Comparison of ENCODE assay signal across 8 cellular contexts in genomic region chr6:32190946-32191677, GRCh38. TPM values are rescaled to one million over a fixed set of nuclear protein-coding genes. Genes with fewer than 3 reads are reported as not detected.
DNase-seq lines count a peak whose midpoint lies in the region; ATAC-seq, FAIRE-seq and TF ChIP-seq lines count a peak whose summit lies in the region.

No MANE protein-coding gene starts in this region.

- no peak overlapping the region for H3K9ac ChIP-seq in GM23248

- no peak overlapping the region for H3K4me2 ChIP-seq in GM23248 (ENCODE audit: unreplicated experiment)

- H3K27me3 Mint-ChIP-seq in activated CD4-positive, alpha-beta memory T cell treated with anti-CD3 and anti-CD28 coated beads for 36 hours, result no peaks in the 10 kb centered on the region

- H2AFZ ChIP-seq in GM23248, result no peak overlapping the region

- no peaks in the 10 kb centered on the region for H3K9me2 ChIP-seq in GM23248 (ENCODE audit: insufficient read depth)

- DNase-seq in GM23248 (no peak), right atrium auricular region (ENCODE audit: low spot score) (no peak), small intestine (peak; percentile 35), GM10266 (ENCODE audit: extremely low spot score) (no peak), SJCRH30 (no peak), HAP-1 (ENCODE audit: low spot score in 2 of 2) (no peak)
- DNase-seq in activated CD4-positive, alpha-beta memory T cell treated with anti-CD3 and anti-CD28 coated beads for 36 hours, result no peak

- peaks cover 32% of the 10 kb centered on the region for H3F3A ChIP-seq in GM23248 (ENCODE audit: insufficient read depth)

- ATAC-seq in HG02571 (IDR thresholded peaks at IDR 0.05; ENCODE audit: unreplicated experiment), result no peak

- H3K36me3 ChIP-seq in GM23248 (ENCODE audit: low read depth), result peaks cover 5% of the 10 kb centered on the region; the same call in 1 of the 2 replicates
- peaks cover 18% of the 10 kb centered on the region for H3K36me3 ChIP-seq in right atrium auricular region
- peaks cover 0 to 4% of the 10 kb centered on the region in 2 donors for H3K36me3 ChIP-seq in small intestine (ENCODE audit: control insufficient read depth in 2 of 2, insufficient read depth in 2 of 2, low read length in 2 of 2)
- H3K36me3 ChIP-seq in SJCRH30, result peaks cover 4% of the 10 kb centered on the region; the same call in 1 of the 2 replicates
- H3K36me3 ChIP-seq in HAP-1 (replicated peaks), result peaks cover 25% of the 10 kb centered on the region

- H4K20me1 ChIP-seq in GM23248 (ENCODE audit: insufficient read depth), result no peaks in the 10 kb centered on the region

- WGBS in GM23248 (ENCODE audit: low coverage in 1 of 2, low lambda C conversion rate in 2 of 2, missing lambda C conversion rate in 2 of 2), 2 experiments, result 77 to 80% methylated on average over 8 of the region's 8 CpGs
- 49 to 59% (median 49%) methylated on average over 8 of the region's 8 CpGs for WGBS in small intestine, 3 donors

- H3K27me3 ChIP-seq in GM23248 (replicated peaks; ENCODE audit: insufficient read depth), result no peaks in the 10 kb centered on the region
- no peaks in the 10 kb centered on the region for H3K27me3 ChIP-seq in right atrium auricular region
- H3K27me3 ChIP-seq in small intestine (ENCODE audit: control insufficient read depth in 2 of 2, insufficient read depth in 2 of 2, low read length in 2 of 2), result no peaks in the 10 kb centered on the region
- H3K27me3 ChIP-seq in SJCRH30, result no peaks in the 10 kb centered on the region
- H3K27me3 ChIP-seq in HAP-1 (ENCODE audit: low read depth), result no peaks in the 10 kb centered on the region

- CTCF ChIA-PET in activated CD4-positive, alpha-beta memory T cell treated with anti-CD3 and anti-CD28 coated beads for 36 hours (lab: Charles Lee), result interaction anchor here (0.8 to 2.0 kb wide), 3 partner anchors 12 to 647 kb away, joined by 3 to 6 read pairs (median 6); partner anchors contain the start of genes ATF6B and TAP2

- POLR2A ChIA-PET in activated CD4-positive, alpha-beta memory T cell treated with anti-CD3 and anti-CD28 coated beads for 36 hours (lab: Charles Lee), result interaction anchor here (8.5 kb wide), 1 partner anchor 13 kb away, joined by 57 read pairs; the partner anchor contains the start of genes AGPAT1 and RNF5

- in situ Hi-C loops in GM23248 (cut with MboI), result no loop called here
- in situ Hi-C loops in HAP-1 (cut with MboI; ENCODE audit: low sequenced_read_pairs), result no loop called here

- no peak for TF ChIP-seq CTCF in right atrium auricular region (IDR thresholded peaks at IDR 0.05)
- TF ChIP-seq CTCF in GM10266 (IDR thresholded peaks at IDR 0.05; ENCODE audit: control insufficient read depth, insufficient read depth, low read depth, missing control alignments), result no peak

- intact Hi-C loops in activated CD4-positive, alpha-beta memory T cell treated with anti-CD3 and anti-CD28 coated beads for 36 hours (cut with micrococcal nuclease), result loop anchor here (1.0 to 10.0 kb wide), 5 partner anchors 13 to 1224 kb away; partner anchors contain the start of genes CUTA, HSPA1B, LTA and PHF1

- H3K9me3 ChIP-seq in GM23248 (ENCODE audit: low read depth) (no peaks in the 10 kb centered on the region), right atrium auricular region (no peaks in the 10 kb centered on the region), small intestine (ENCODE audit: control insufficient read depth, low read depth) (no peaks in the 10 kb centered on the region), SJCRH30 (replicated peaks) (no peaks in the 10 kb centered on the region), HAP-1 (no peaks in the 10 kb centered on the region)

- peak overlapping the region; percentile 92 for H3K4me3 Mint-ChIP-seq in activated CD4-positive, alpha-beta memory T cell treated with anti-CD3 and anti-CD28 coated beads for 36 hours

- peaks cover 48% of the 10 kb centered on the region for H3K4me1 Mint-ChIP-seq in activated CD4-positive, alpha-beta memory T cell treated with anti-CD3 and anti-CD28 coated beads for 36 hours (ENCODE audit: low read depth)

- H3K27ac ChIP-seq in GM23248 (peak overlapping the region; percentile 77; the same call in 1 of the 2 replicates), right atrium auricular region (peak overlapping the region; percentile 92 to 99), small intestine (ENCODE audit: low read depth in 1 of 2, low read length in 1 of 2) (peak overlapping the region; percentile 76 to 94), SJCRH30 (no peak overlapping the region)

- H3K4me3 ChIP-seq in GM23248, result no peak overlapping the region
- H3K4me3 ChIP-seq in right atrium auricular region, result peak overlapping the region; percentile 88 to 91
- peak overlapping the region; percentile 76 to 83 for H3K4me3 ChIP-seq in small intestine (ENCODE audit: low read depth in 1 of 2, low read length in 2 of 2)
- no peak overlapping the region for H3K4me3 ChIP-seq in SJCRH30
- H3K4me3 ChIP-seq in HAP-1, result no peak overlapping the region

- H3K36me3 Mint-ChIP-seq in activated CD4-positive, alpha-beta memory T cell treated with anti-CD3 and anti-CD28 coated beads for 36 hours, result peaks cover 41% of the 10 kb centered on the region

- H3K27ac Mint-ChIP-seq in activated CD4-positive, alpha-beta memory T cell treated with anti-CD3 and anti-CD28 coated beads for 36 hours, result peak overlapping the region; percentile 98

- FAIRE-seq in small intestine (lab: Jason Lieb, UNC), result no peak

- peaks cover 23% of the 10 kb centered on the region for H3K4me1 ChIP-seq in GM23248 (ENCODE audit: insufficient read depth)
- H3K4me1 ChIP-seq in right atrium auricular region, result peaks cover 4 to 80% of the 10 kb centered on the region in 2 donors
- peaks cover 10 to 12% of the 10 kb centered on the region in 2 donors for H3K4me1 ChIP-seq in small intestine (ENCODE audit: control insufficient read depth in 2 of 2, insufficient read depth in 1 of 2, low read depth in 1 of 2, low read length in 1 of 2)
- H3K4me1 ChIP-seq in SJCRH30, result peaks cover 10% of the 10 kb centered on the region
- H3K4me1 ChIP-seq in HAP-1, result peaks cover 10% of the 10 kb centered on the region; the same call in 1 of the 2 replicates

- H3K9me3 Mint-ChIP-seq in activated CD4-positive, alpha-beta memory T cell treated with anti-CD3 and anti-CD28 coated beads for 36 hours, result no peaks in the 10 kb centered on the region

- H3K79me2 ChIP-seq in GM23248 (ENCODE audit: insufficient read depth), result peaks cover 42% of the 10 kb centered on the region

RNA-seq across cellular contexts. Expression of gene PBX2, which starts 1.1 kb away (rescaled TPM):
- total RNA-seq in GM23248 (2014; rRNA removed; shearing (Covaris generic)), result 25.4 and 27.6 TPM in 2 replicates
- polyA plus RNA-seq in GM23248 (2016; fragmentation: Nextera tagmentation; extraction: Ambion mirVana) (2.6 and 3.1 TPM in 2 replicates), small intestine (10 to 100 TPM; 17.6 to 39.5 (median 20.4) TPM)
- 10 to 100 TPM; 63.4 to 65.9 TPM for total RNA-seq in activated CD4-positive, alpha-beta memory T cell treated with anti-CD3 and anti-CD28 coated beads for 36 hours
- 10 to 100 TPM; 26.0 to 32.5 TPM for total RNA-seq in right atrium auricular region
- 39.4 and 41.7 TPM in 2 replicates for total RNA-seq in SJCRH30 (2014; rRNA removed; shearing (Covaris generic))

RNA-seq across cellular contexts. Expression of gene GPSM3, which starts 1.3 kb away (rescaled TPM):
- 5.4 and 7.7 TPM in 2 replicates for total RNA-seq in GM23248 (2014; rRNA removed; shearing (Covaris generic))
- polyA plus RNA-seq in GM23248 (2016; fragmentation: Nextera tagmentation; extraction: Ambion mirVana), result 6.8 and 7.3 TPM in 2 replicates
- total RNA-seq in activated CD4-positive, alpha-beta memory T cell treated with anti-CD3 and anti-CD28 coated beads for 36 hours, result 100 to 1,000 TPM; 117 to 118 TPM
- total RNA-seq in right atrium auricular region, result 1 to 10 TPM; 3.6 to 9.0 TPM
- polyA plus RNA-seq in small intestine, result 10 to 100 TPM in 2 of 3 donors, 1 to 10 TPM in 1; 6.0 to 31.3 (median 13.9) TPM
- 2.8 and 3.6 TPM in 2 replicates for total RNA-seq in SJCRH30 (2014; rRNA removed; shearing (Covaris generic))

RNA-seq across cellular contexts. Expression of gene AGER, which starts 7.1 kb away (rescaled TPM):
- 0.22 TPM in 1 of 2 replicates, not detected in the other for total RNA-seq in GM23248 (2014; rRNA removed; shearing (Covaris generic))
- polyA plus RNA-seq in GM23248 (2016; fragmentation: Nextera tagmentation; extraction: Ambion mirVana), result 1.2 and 1.4 TPM in 2 replicates
- 10 to 100 TPM; 16.5 to 23.5 TPM for total RNA-seq in activated CD4-positive, alpha-beta memory T cell treated with anti-CD3 and anti-CD28 coated beads for 36 hours
- 1 to 10 TPM in 1 of 2 donors, under 1 TPM in 1; 0.94 to 1.4 TPM for total RNA-seq in right atrium auricular region
- polyA plus RNA-seq in small intestine, result 10 to 100 TPM in 1 of 3 donors, 1 to 10 TPM in 2; 3.0 to 12.1 (median 6.4) TPM
- 0.71 and 1.4 TPM in 2 replicates for total RNA-seq in SJCRH30 (2014; rRNA removed; shearing (Covaris generic))

RNA-seq across cellular contexts. Expression of gene RNF5, which starts 12.9 kb away (rescaled TPM):
- total RNA-seq in GM23248 (2014; rRNA removed; shearing (Covaris generic)), result 48.1 and 48.2 TPM in 2 replicates
- polyA plus RNA-seq in GM23248 (2016; fragmentation: Nextera tagmentation; extraction: Ambion mirVana) (58.8 and 63.2 TPM in 2 replicates), small intestine (100 to 1,000 TPM; 114 to 232 (median 209) TPM)
- total RNA-seq in activated CD4-positive, alpha-beta memory T cell treated with anti-CD3 and anti-CD28 coated beads for 36 hours, result 10 to 100 TPM; 60.8 to 63.8 TPM
- 100 to 1,000 TPM; 104 to 106 TPM for total RNA-seq in right atrium auricular region
- total RNA-seq in SJCRH30 (2014; rRNA removed; shearing (Covaris generic)), result 60.0 and 63.7 TPM in 2 replicates

RNA-seq across cellular contexts. Expression of gene AGPAT1, which starts 15.2 kb away (rescaled TPM):
- total RNA-seq in GM23248 (2014; rRNA removed; shearing (Covaris generic)), result 57.2 and 71.2 TPM in 2 replicates
- polyA plus RNA-seq in GM23248 (2016; fragmentation: Nextera tagmentation; extraction: Ambion mirVana), result 36.9 and 39.7 TPM in 2 replicates
- total RNA-seq in activated CD4-positive, alpha-beta memory T cell treated with anti-CD3 and anti-CD28 coated beads for 36 hours, result 10 to 100 TPM; 34.0 to 34.8 TPM
- 10 to 100 TPM; 59.6 to 77.1 TPM for total RNA-seq in right atrium auricular region
- 10 to 100 TPM; 41.9 to 68.4 (median 58.1) TPM for polyA plus RNA-seq in small intestine
- 66.1 and 70.3 TPM in 2 replicates for total RNA-seq in SJCRH30 (2014; rRNA removed; shearing (Covaris generic))

Comparison
In these comparisons a context has a peak if more than half of its experiments do, and no peak if none do; other contexts are left out.
1. H3K4me3 ChIP-seq: peak in right atrium auricular region (2 of 2) and small intestine (2 of 2); none in GM23248 (single experiment), SJCRH30 (single experiment) and HAP-1 (single experiment).
2. RNA of gene GPSM3, which starts 1.3 kb away (total RNA-seq): 117 to 118 TPM in activated CD4-positive, alpha-beta memory T cell treated with anti-CD3 and anti-CD28 coated beads for 36 hours; 3.6 to 9.0 TPM in right atrium auricular region, 5.4 to 7.7 TPM in GM23248 and 2.8 to 3.6 TPM in SJCRH30; every median in the first group is over 10 times any median in the second.